ENCODE assay signal across 8 cellular contexts in genomic region chr6:72411872-72412708, GRCh38.
A peak's percentile ranks its signal among the peaks of the same experiment; 100 is the strongest.
DNase-seq lines count a peak whose midpoint lies in the region; ATAC-seq lines count a peak whose summit lies in the region.

No MANE protein-coding gene starts in this region.

- intact Hi-C loops in left colon (cut with DNase I, micrococcal nuclease): loop anchor here in 1 of 2 donors (5.0 kb wide), 1 partner anchor 720 kb away; no protein-coding TSS in a partner anchor

- DNase-seq in C1 segment of cervical spinal cord (lab: John Stamatoyannopoulos, UW): peak in 12 of 14 donors; percentile 54 to 82 (median 70)
- peak; percentile 40 for DNase-seq in GM19238 (ENCODE audit: insufficient read length, low spot score)
- DNase-seq in NCI-H345 (lab: John Stamatoyannopoulos, UW): peak; percentile 77
- DNase-seq in cerebellar cortex (ENCODE audit: low spot score): peak; percentile 84
- DNase-seq in left colon: peak; percentile 35 to 65
- peak; percentile 80 for DNase-seq in stimulated activated CD4-positive, alpha-beta T cell treated with anti-CD3 and anti-CD28 coated beads, Interleukin-4, amount 100 ng/mL, for 24 hours

- peak; percentile 85 for ATAC-seq in HG03354 (IDR thresholded peaks at IDR 0.05; ENCODE audit: poor library complexity, severe bottlenecking, unreplicated experiment)
- ATAC-seq in activated CD4-positive, CD25-positive, alpha-beta regulatory T cell treated with anti-CD3 and anti-CD28 coated beads, Interleukin-2, amount 50 U/mL, for 24 hours: peak; percentile 69 to 76
- ATAC-seq in left colon: peak; percentile 81

Comparison
In these comparisons a context has a peak if more than half of its experiments do, and no peak if none do; other contexts are left out.
1. Peak in every context shown above with its lines: DNase-seq and ATAC-seq.